ENCODE assay signal across 27 cellular contexts in genomic region chr9:135589596-135590485, GRCh38. TPM values are rescaled to one million over a fixed set of nuclear protein-coding genes. Genes with fewer than 3 reads are reported as not detected.
"Had no signal": no experiment of that assay in that cellular context is flagged by ENCODE, and none has a peak within 500 bp of the region (broad histone marks: within the 10 kb centered on the region; RNA-seq: fewer than 3 reads in every experiment).

No MANE protein-coding gene starts in this region.

- H3K36me3 Mint-ChIP-seq: activated CD4-positive, alpha-beta memory T cell treated with anti-CD3 and anti-CD28 coated beads for 36 hours; activated CD8-positive, alpha-beta memory T cell treated with anti-CD3 and anti-CD28 coated beads, Interleukin-2, amount 10 ng/mL, durations not matched to agents 7 days and 5 days; activated naive CD4-positive, alpha-beta T cell treated with anti-CD3 and anti-CD28 coated beads, Interleukin-2, amount 50 U/mL, for 24 hours; stimulated activated memory B cell treated with anti-CD40 and anti-IgM and Interleukin-4, amounts not matched to agents 10 μg/mL and 1 μg/mL and 100 μg/mL, for 72 hours had no signal

- H3K27ac ChIP-seq: adrenal gland, esophagus squamous epithelium, psoas muscle, right lobe of liver, thyroid gland, WERI-Rb-1 had no signal

- H3K4me3 Mint-ChIP-seq: activated CD4-positive, alpha-beta memory T cell treated with anti-CD3 and anti-CD28 coated beads for 36 hours; activated CD8-positive, alpha-beta memory T cell treated with anti-CD3 and anti-CD28 coated beads, Interleukin-2, amount 10 ng/mL, durations not matched to agents 7 days and 5 days; activated naive CD4-positive, alpha-beta T cell treated with anti-CD3 and anti-CD28 coated beads, Interleukin-2, amount 50 U/mL, for 24 hours; activated T-cell treated with anti-CD3 and anti-CD28 coated beads, Interleukin-2, amount 50 U/mL, for 24 hours; stimulated activated memory B cell treated with anti-CD40 and anti-IgM and Interleukin-4, amounts not matched to agents 10 μg/mL and 1 μg/mL and 100 μg/mL, for 72 hours had no signal

- H3K4me1 ChIP-seq: esophagus squamous epithelium, psoas muscle, right lobe of liver, thyroid gland had no signal

- H3K36me3 ChIP-seq: adrenal gland, esophagus squamous epithelium, right lobe of liver, thyroid gland, WERI-Rb-1 had no signal

- H3K4me1 Mint-ChIP-seq: activated CD8-positive, alpha-beta memory T cell treated with anti-CD3 and anti-CD28 coated beads, Interleukin-2, amount 10 ng/mL, durations not matched to agents 7 days and 5 days; activated naive CD4-positive, alpha-beta T cell treated with anti-CD3 and anti-CD28 coated beads, Interleukin-2, amount 50 U/mL, for 24 hours; stimulated activated memory B cell treated with anti-CD40 and anti-IgM and Interleukin-4, amounts not matched to agents 10 μg/mL and 1 μg/mL and 100 μg/mL, for 72 hours had no signal

- H3K9me3 ChIP-seq: adrenal gland, esophagus squamous epithelium, psoas muscle, right lobe of liver, thyroid gland had no signal

- H3K27me3 ChIP-seq: adrenal gland, right lobe of liver, thyroid gland had no signal

- DNase-seq: activated CD4-positive, alpha-beta memory T cell treated with anti-CD3 and anti-CD28 coated beads for 36 hours; activated CD4-positive, alpha-beta T cell treated with anti-CD3 and anti-CD28 coated beads for 4 hours; activated CD8-positive, alpha-beta memory T cell treated with anti-CD3 and anti-CD28 coated beads, Interleukin-2, amount 10 ng/mL, durations not matched to agents 7 days and 5 days; activated effector memory CD4-positive, alpha-beta T cell treated with Interleukin-2 at 50 U/mL for 16 hours; activated T-cell treated with anti-CD3 and anti-CD28 coated beads, Interleukin-2, amount 50 U/mL, for 24 hours; dermis blood vessel endothelial cell; effector memory CD4-positive, alpha-beta T cell; esophagus squamous epithelium; stimulated activated CD4-positive, alpha-beta T cell treated with anti-CD3 and anti-CD28 coated beads, Interleukin-4, amount 100 ng/mL, for 4 hours; SW 1271; thyroid gland; WERI-Rb-1 had no signal

- ATAC-seq: activated CD8-positive, alpha-beta memory T cell treated with anti-CD3 and anti-CD28 coated beads, Interleukin-2, amount 10 ng/mL, durations not matched to agents 7 days and 5 days; psoas muscle; stimulated activated memory B cell treated with anti-CD40 and anti-IgM and Interleukin-4, amounts not matched to agents 10 μg/mL and 1 μg/mL and 100 μg/mL, for 72 hours had no signal

- H3K9me3 Mint-ChIP-seq: activated naive CD4-positive, alpha-beta T cell treated with anti-CD3 and anti-CD28 coated beads, Interleukin-2, amount 50 U/mL, for 24 hours; activated T-cell treated with anti-CD3 and anti-CD28 coated beads, Interleukin-2, amount 50 U/mL, for 24 hours had no signal

- H3K4me3 ChIP-seq: adrenal gland, esophagus squamous epithelium, psoas muscle, right lobe of liver, smooth muscle cell, thyroid gland had no signal

- H3K27ac Mint-ChIP-seq: activated CD4-positive, alpha-beta memory T cell treated with anti-CD3 and anti-CD28 coated beads for 36 hours; activated CD8-positive, alpha-beta memory T cell treated with anti-CD3 and anti-CD28 coated beads, Interleukin-2, amount 10 ng/mL, durations not matched to agents 7 days and 5 days; activated naive CD4-positive, alpha-beta T cell treated with anti-CD3 and anti-CD28 coated beads, Interleukin-2, amount 50 U/mL, for 24 hours; activated T-cell treated with anti-CD3 and anti-CD28 coated beads, Interleukin-2, amount 50 U/mL, for 24 hours; stimulated activated memory B cell treated with anti-CD40 and anti-IgM and Interleukin-4, amounts not matched to agents 10 μg/mL and 1 μg/mL and 100 μg/mL, for 72 hours had no signal

RNA-seq across cellular contexts. Expression of gene PAEP, which starts 28.3 kb away (rescaled TPM):
- total RNA-seq: activated CD4-positive, alpha-beta memory T cell treated with anti-CD3 and anti-CD28 coated beads for 36 hours; activated CD8-positive, alpha-beta memory T cell treated with anti-CD3 and anti-CD28 coated beads, Interleukin-2, amount 10 ng/mL, durations not matched to agents 7 days and 5 days; adrenal gland; chondrocyte; dermis blood vessel endothelial cell; endothelial cell of umbilical vein; esophagus squamous epithelium; glomerular endothelial cell; osteocyte; psoas muscle; right lobe of liver; T-helper 2 cell treated with Interferon-gamma antibody and Interleukin-4, amounts not matched to agents 100 ng/mL and 5 ng/mL, for 36 hours; thyroid gland; urinary bladder had no signal
- polyA plus RNA-seq: adrenal gland, endothelial cell of umbilical vein, neural cell, psoas muscle, smooth muscle cell, urinary bladder had no signal

RNA-seq across cellular contexts. Expression of gene OBP2A, which starts 43.9 kb away (rescaled TPM):
- total RNA-seq: activated CD4-positive, alpha-beta memory T cell treated with anti-CD3 and anti-CD28 coated beads for 36 hours; activated CD8-positive, alpha-beta memory T cell treated with anti-CD3 and anti-CD28 coated beads, Interleukin-2, amount 10 ng/mL, durations not matched to agents 7 days and 5 days; adrenal gland; dermis blood vessel endothelial cell; endothelial cell of umbilical vein; esophagus squamous epithelium; glomerular endothelial cell; osteocyte; psoas muscle; right lobe of liver; SK-MEL-5; smooth muscle cell; T-helper 2 cell treated with Interferon-gamma antibody and Interleukin-4, amounts not matched to agents 100 ng/mL and 5 ng/mL, for 36 hours; thyroid gland; urinary bladder had no signal
- polyA plus RNA-seq: adrenal gland, endothelial cell of umbilical vein, neural cell, psoas muscle, urinary bladder had no signal

RNA-seq across cellular contexts. Expression of gene GLT6D1, which starts 49.5 kb away (rescaled TPM):
- total RNA-seq: activated CD4-positive, alpha-beta memory T cell treated with anti-CD3 and anti-CD28 coated beads for 36 hours; activated CD8-positive, alpha-beta memory T cell treated with anti-CD3 and anti-CD28 coated beads, Interleukin-2, amount 10 ng/mL, durations not matched to agents 7 days and 5 days; adrenal gland; chondrocyte; dermis blood vessel endothelial cell; endothelial cell of umbilical vein; esophagus squamous epithelium; glomerular endothelial cell; lower leg skin; osteocyte; psoas muscle; right lobe of liver; SK-MEL-5; smooth muscle cell; T-helper 2 cell treated with Interferon-gamma antibody and Interleukin-4, amounts not matched to agents 100 ng/mL and 5 ng/mL, for 36 hours; thyroid gland; urinary bladder had no signal
- polyA plus RNA-seq: adrenal gland, endothelial cell of umbilical vein, neural cell, psoas muscle, smooth muscle cell, urinary bladder had no signal
